Comparison of ENCODE assay signal across 8 cellular contexts in the genomic region with DNA sequence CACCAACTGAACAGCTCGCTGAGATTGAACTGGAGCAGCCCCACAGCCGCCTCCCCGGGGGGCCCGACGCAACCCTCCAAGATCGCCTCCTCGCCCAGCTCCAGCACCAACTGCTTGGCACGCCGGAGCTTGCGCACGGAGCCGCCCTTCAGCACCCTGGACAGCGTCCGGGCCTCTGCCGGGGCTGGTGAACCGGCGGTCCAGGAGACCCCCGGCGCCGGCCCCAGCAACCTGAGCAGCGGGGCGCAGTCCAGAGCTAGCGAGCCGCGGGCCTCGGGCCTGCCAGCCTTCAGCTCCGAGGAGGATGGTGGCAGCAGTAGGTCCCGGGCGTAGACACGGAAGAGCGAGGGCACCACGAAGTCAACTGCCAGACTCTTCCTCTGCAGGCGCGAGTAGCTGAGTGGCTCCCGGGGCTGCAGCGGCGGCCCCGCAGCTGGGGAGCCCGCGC. TPM values are rescaled to one million over a fixed set of nuclear protein-coding genes. Genes with fewer than 3 reads are reported as not detected.
DNase-seq lines count a peak whose midpoint lies in the region; ATAC-seq and TF ChIP-seq lines count a peak whose summit lies in the region.

No MANE protein-coding gene starts in this region.

- no peak overlapping the region for H3K9ac ChIP-seq in BLaER1

- H3K27ac ChIP-seq in BLaER1 (no peak overlapping the region), heart left ventricle (no peak overlapping the region), prostate gland (no peak overlapping the region)

- peaks cover 26% of the 10 kb centered on the region for H3K27me3 ChIP-seq in BLaER1
- H3K27me3 ChIP-seq in heart left ventricle = peaks cover 10 to 84% (median 29%) of the 10 kb centered on the region in 9 donors
- peaks cover 4% of the 10 kb centered on the region for H3K27me3 ChIP-seq in prostate gland (replicated peaks; ENCODE audit: insufficient read depth)

- intact Hi-C loops in heart left ventricle (cut with DNase I) = loop anchor here in 7 of 10 donors (2.0 to 10.0 kb wide), 5 partner anchors 107 to 963 kb away; no protein-coding TSS in a partner anchor
- intact Hi-C loops in prostate gland (cut with DNase I) = loop anchor here (5.0 kb wide), 1 partner anchor 107 kb away; no protein-coding TSS in a partner anchor

- DNase-seq in KG1 (lab: John Stamatoyannopoulos, UW) = peak; percentile 8
- DNase-seq in activated gamma-delta T cell treated with anti-CD3 and anti-CD28 coated beads, Interleukin-2, amount 50 U/mL, for 16 hours (ENCODE audit: low read depth) = peak; percentile 2
- DNase-seq in heart left ventricle = peak; percentile 53 to 78 (median 64)
- peak; percentile 29 for DNase-seq in prostate gland (ENCODE audit: low spot score)
- DNase-seq in DMS153 (lab: John Stamatoyannopoulos, UW) = no peak

- no peaks in the 10 kb centered on the region for H3K9me3 ChIP-seq in BLaER1
- no peaks in the 10 kb centered on the region for H3K9me3 ChIP-seq in heart left ventricle
- no peaks in the 10 kb centered on the region for H3K9me3 ChIP-seq in prostate gland

- WGBS in heart left ventricle, 4 donors = 0 to 2% (median 1%) methylated on average over 20 to 40 of the region's 40 CpGs
- WGBS in prostate gland = 1% methylated on average over 26 of the region's 40 CpGs

- no peak overlapping the region for H3K4me3 ChIP-seq in BLaER1
- peak overlapping the region in 11 of 12 donors; percentile 1 to 56 (median 44) for H3K4me3 ChIP-seq in heart left ventricle
- H3K4me3 ChIP-seq in prostate gland = peak overlapping the region in 1 of 2 donors; percentile 32

- H4K20me1 ChIP-seq in BLaER1 = peaks cover 23% of the 10 kb centered on the region

- H3K4me2 ChIP-seq in BLaER1 = peak overlapping the region; percentile 88

- H3K4me1 ChIP-seq in BLaER1 (peaks cover 41% of the 10 kb centered on the region), heart left ventricle (peaks cover 5 to 30% (median 22%) of the 10 kb centered on the region in 12 donors), prostate gland (replicated peaks) (peaks cover 18% of the 10 kb centered on the region)

- TF ChIP-seq CTCF in heart left ventricle (IDR thresholded peaks at IDR 0.05) (no peak), prostate gland (IDR thresholded peaks at IDR 0.05) (no peak)

- TF ChIP-seq POLR2A in heart left ventricle (IDR thresholded peaks at IDR 0.05) (no peak), prostate gland (IDR thresholded peaks at IDR 0.05) (no peak)

- no peaks in the 10 kb centered on the region for H3K36me3 ChIP-seq in BLaER1
- no peaks in the 10 kb centered on the region for H3K36me3 ChIP-seq in heart left ventricle
- H3K36me3 ChIP-seq in prostate gland = no peaks in the 10 kb centered on the region

- peak in 3 of 4 donors; percentile 33 to 62 (median 57) for ATAC-seq in heart left ventricle
- no peak for ATAC-seq in HG02970 (IDR thresholded peaks at IDR 0.05; ENCODE audit: low FRiP score, unreplicated experiment)
- ATAC-seq in HG03442 (IDR thresholded peaks at IDR 0.05; ENCODE audit: unreplicated experiment) = no peak

RNA-seq across cellular contexts. Expression of a gene that starts 1.2 kb away (rescaled TPM):
- under 1 TPM in 6 of 9 donors, not detected in 3; 0.05 to 0.50 (median 0.13) TPM for total RNA-seq in heart left ventricle
- not detected for polyA plus RNA-seq in heart left ventricle
- 1 to 10 TPM in 1 of 2 donors, under 1 TPM in 1; 0.14 to 1.2 TPM for total RNA-seq in prostate gland

Comparison
In these comparisons a context has a peak if more than half of its experiments do, and no peak if none do; other contexts are left out.
1. ATAC-seq: peak in heart left ventricle (3 of 4); none in HG02970 (single experiment) and HG03442 (single experiment).